Comparison of ENCODE assay signal across 8 cellular contexts in the genomic region with DNA sequence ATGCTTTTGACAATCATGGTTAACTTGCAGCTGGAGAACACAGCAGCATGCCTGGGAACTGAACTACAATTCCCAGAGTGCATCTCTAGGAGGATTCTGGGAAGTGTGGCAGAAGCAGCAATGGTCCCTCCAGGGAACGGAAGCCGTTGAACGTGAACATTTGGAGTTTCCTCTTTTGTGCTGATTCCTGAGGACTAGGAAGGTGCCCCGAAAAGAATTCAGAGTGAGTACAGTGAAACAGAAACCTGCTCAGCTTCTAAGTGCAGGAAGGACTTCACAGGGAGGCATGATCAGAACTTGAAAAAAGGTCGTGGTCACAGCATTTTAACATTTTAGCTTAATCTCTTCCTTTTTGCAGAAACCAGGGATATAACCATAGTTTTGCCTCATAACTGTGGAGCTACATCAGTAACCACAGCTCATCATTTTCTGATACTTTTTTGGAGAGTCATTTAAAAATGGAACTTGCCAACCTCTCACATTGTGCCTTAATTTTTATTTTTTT. TPM values are rescaled to one million over a fixed set of nuclear protein-coding genes. Genes with fewer than 3 reads are reported as not detected.
DNase-seq lines count a peak whose midpoint lies in the region; ATAC-seq and TF ChIP-seq lines count a peak whose summit lies in the region.

A gene (plus strand): TSS at position 111 of the 505 bp plus-strand sequence. CDS start 3,911 bp downstream, outside the sequence.

- ATAC-seq in HG02885 (IDR thresholded peaks at IDR 0.05; ENCODE audit: poor library complexity, unreplicated experiment) = peak; percentile 66
- no peak for ATAC-seq in GM18867 (IDR thresholded peaks at IDR 0.05; ENCODE audit: unreplicated experiment)

- peak within 1 kb of the TSS; percentile 26 to 59 (median 47) for H3K4me3 ChIP-seq in Peyer's patch

- peak in 1 of 2 donors; percentile 13 for TF ChIP-seq POLR2A in Peyer's patch (IDR thresholded peaks at IDR 0.05)

- peak; percentile 87 for DNase-seq in ELR (ENCODE audit: low read depth)
- peak; percentile 48 to 84 (median 59) for DNase-seq in Peyer's patch
- peak; percentile 18 for DNase-seq in activated effector memory CD4-positive, alpha-beta T cell treated with Interleukin-2 at 50 U/mL for 16 hours
- DNase-seq in fibroblast of peridontal ligament (ENCODE audit: extremely low read depth) = peak; percentile 83
- DNase-seq in myocyte (ENCODE audit: low read depth) = peak; percentile 90
- peak; percentile 94 for DNase-seq in superior temporal gyrus (ENCODE audit: extremely low spot score)

- peaks cover 0 to 6% (median 0%) of the 10 kb centered on the region in 4 donors for H3K4me1 ChIP-seq in Peyer's patch

- no peaks in the 10 kb centered on the region for H3K27me3 ChIP-seq in Peyer's patch

- no peaks in the 10 kb centered on the region for H3K36me3 ChIP-seq in Peyer's patch

- H3K9me3 ChIP-seq in Peyer's patch = no peaks in the 10 kb centered on the region

- no peak for TF ChIP-seq CTCF in Peyer's patch (IDR thresholded peaks at IDR 0.05)

- peak within 1 kb of the TSS in 3 of 4 donors; percentile 64 to 86 (median 81) for H3K27ac ChIP-seq in Peyer's patch

RNA-seq across cellular contexts. Expression of the gene that starts here (rescaled TPM):
- total RNA-seq in Peyer's patch (1 to 10 TPM; 1.9 to 4.0 (median 2.6) TPM), myocyte (2.6 and 4.6 TPM in 2 replicates)
- 2.9 TPM for polyA plus RNA-seq in myocyte (2012)

Comparison
In these comparisons a context has a peak if more than half of its experiments do, and no peak if none do; other contexts are left out.
1. DNase-seq: peak in every context shown above with its lines; median percentile 94 in superior temporal gyrus; 90 in myocyte; 87 in ELR; 83 in fibroblast of peridontal ligament; 59 in Peyer's patch; 18 in activated effector memory CD4-positive, alpha-beta T cell treated with Interleukin-2 at 50 U/mL for 16 hours.